ENCODE assay signal across 8 cellular contexts in genomic region chr19:45886427-45887310, GRCh38. TPM values are rescaled to one million over a fixed set of nuclear protein-coding genes. Genes with fewer than 3 reads are reported as not detected.
DNase-seq lines count a peak whose midpoint lies in the region; ATAC-seq and TF ChIP-seq lines count a peak whose summit lies in the region.

No MANE protein-coding gene starts in this region.

- peak overlapping the region; percentile 82 for H3K4me3 Mint-ChIP-seq in Calu3 (ENCODE audit: low read depth, unreplicated experiment)

- TF ChIP-seq CTCF in Calu3 (IDR thresholded peaks at IDR 0.05; ENCODE audit: unreplicated experiment), result no peak
- TF ChIP-seq CTCF in epithelial cell of proximal tubule (conservative IDR thresholded peaks at IDR 0.05; ENCODE audit: low read depth, low read length), result no peak

- no peaks in the 10 kb centered on the region for H3K27me3 Mint-ChIP-seq in Calu3 (ENCODE audit: unreplicated experiment)

- ATAC-seq in GM21526 (IDR thresholded peaks at IDR 0.05; ENCODE audit: low FRiP score, unreplicated experiment), result peak; percentile 46

- peaks cover 53% of the 10 kb centered on the region for H3K36me3 Mint-ChIP-seq in Calu3 (ENCODE audit: insufficient read depth, unreplicated experiment)

- DNase-seq in Calu3 (peak; percentile 93), OCI-M1 (lab: John Stamatoyannopoulos, UW) (peak; percentile 96), activated T-cell treated with anti-CD3 and anti-CD28 coated beads for 48 hours (ENCODE audit: low read depth) (peak; percentile 83), epithelial cell of proximal tubule (ENCODE audit: low read depth) (peak; percentile 83), mucosa of gallbladder (ENCODE audit: low spot score) (peak; percentile 93)
- peak; percentile 76 to 77 for DNase-seq in stimulated activated CD8-positive, alpha-beta memory T cell treated with anti-CD3 and anti-CD28 coated beads, Interleukin-4, amount 100 ng/mL, for 1 hour (ENCODE audit: low read depth in 2 of 2, low spot score in 1 of 2)

- peak overlapping the region; percentile 71 for H3K27ac Mint-ChIP-seq in Calu3 (ENCODE audit: unreplicated experiment)

- intact Hi-C loops in Calu3 (cut with micrococcal nuclease; ENCODE audit: unreplicated experiment), result no loop called here

- H3K4me1 Mint-ChIP-seq in Calu3 (ENCODE audit: low read depth, unreplicated experiment), result peaks cover 15% of the 10 kb centered on the region

- CTCF ChIA-PET in Calu3 (lab: Charles Lee), result interaction anchor here (0.6 to 2.2 kb wide), 6 partner anchors 16 to 418 kb away, joined by 3 to 8 read pairs (median 3); partner anchors contain the start of genes CCDC61, FOXA3, MYPOP and SNRPD2

- H3K4me3 ChIP-seq in epithelial cell of proximal tubule (ENCODE audit: low read depth, low read length), result peak overlapping the region; percentile 70

- no peak for TF ChIP-seq RAD21 in Ishikawa (IDR thresholded peaks at IDR 0.05; ENCODE audit: low read depth)

- TF ChIP-seq EP300 in Ishikawa (IDR thresholded peaks at IDR 0.05; ENCODE audit: borderline replicate concordance), result no peak

- no TSS peak for BruUV-seq in Calu3 (replicated peaks; lab: Mats Ljungman, UMichigan)

- H3K9me3 Mint-ChIP-seq in Calu3 (ENCODE audit: low read depth, unreplicated experiment), result no peaks in the 10 kb centered on the region

TF ChIP-seq in Ishikawa, 13 proteins besides CTCF, POLR2A, EP300 and RAD21:
- peak; percentile 55; the same call in 1 of the 2 replicates for TF ChIP-seq ZBTB7A (IDR thresholded peaks at IDR 0.05; ENCODE audit: low read depth)
- no peak for TF ChIP-seq REST (IDR thresholded peaks at IDR 0.05; ENCODE audit: low read depth)
- TF ChIP-seq TCF12 (IDR thresholded peaks at IDR 0.05; ENCODE audit: low read depth), result peak; percentile 12; the same call in 1 of the 2 replicates
- TF ChIP-seq NFIC (IDR thresholded peaks at IDR 0.05), result no peak
- TF ChIP-seq MAX (IDR thresholded peaks at IDR 0.05), result no peak; the same call in 1 of the 2 replicates
- no peak for TF ChIP-seq FOXM1 (IDR thresholded peaks at IDR 0.05; ENCODE audit: borderline replicate concordance, low read depth)
- TF ChIP-seq CREB1 (IDR thresholded peaks at IDR 0.05; ENCODE audit: low read depth), result peak; percentile 80
- no peak for TF ChIP-seq TAF1 (IDR thresholded peaks at IDR 0.05; ENCODE audit: low read depth)
- TF ChIP-seq YY1 (IDR thresholded peaks at IDR 0.05; ENCODE audit: low read depth), result peak; percentile 64

RNA-seq across cellular contexts. Expression of gene IRF2BP1, which starts 0.7 kb away (rescaled TPM):
- total RNA-seq in Calu3 (2022) (36.9 and 37.4 TPM in 2 replicates), epithelial cell of proximal tubule (26.8 and 31.2 TPM in 2 replicates), mucosa of gallbladder (44.4 TPM)

RNA-seq across cellular contexts. Expression of gene MYPOP, which starts 15.7 kb away (rescaled TPM):
- total RNA-seq in Calu3 (2022) (11.9 and 13.1 TPM in 2 replicates), epithelial cell of proximal tubule (1.3 and 2.0 TPM in 2 replicates), mucosa of gallbladder (13.0 TPM)

RNA-seq across cellular contexts. Expression of gene FOXA3, which starts 22.5 kb away (rescaled TPM):
- 12.1 and 19.9 TPM in 2 replicates for total RNA-seq in Calu3 (2022)
- total RNA-seq in epithelial cell of proximal tubule, result 1.1 and 2.8 TPM in 2 replicates
- 10.1 TPM for total RNA-seq in mucosa of gallbladder

RNA-seq across cellular contexts. Expression of gene SYMPK, which starts 23.7 kb away (rescaled TPM):
- 130 and 135 TPM in 2 replicates for total RNA-seq in Calu3 (2022)
- total RNA-seq in epithelial cell of proximal tubule, result 22.9 and 26.0 TPM in 2 replicates
- total RNA-seq in mucosa of gallbladder, result 72.6 TPM

RNA-seq across cellular contexts. Expression of gene NANOS2, which starts 27.9 kb away (rescaled TPM):
- total RNA-seq in Calu3 (2022) (not detected in 2 replicates), epithelial cell of proximal tubule (not detected in 2 replicates), mucosa of gallbladder (not detected)

Comparison
In these comparisons a context has a peak if more than half of its experiments do, and no peak if none do; other contexts are left out.
1. Peak in every context shown above with its lines: DNase-seq, ATAC-seq and H3K4me3 ChIP-seq.